In the genomic region with DNA sequence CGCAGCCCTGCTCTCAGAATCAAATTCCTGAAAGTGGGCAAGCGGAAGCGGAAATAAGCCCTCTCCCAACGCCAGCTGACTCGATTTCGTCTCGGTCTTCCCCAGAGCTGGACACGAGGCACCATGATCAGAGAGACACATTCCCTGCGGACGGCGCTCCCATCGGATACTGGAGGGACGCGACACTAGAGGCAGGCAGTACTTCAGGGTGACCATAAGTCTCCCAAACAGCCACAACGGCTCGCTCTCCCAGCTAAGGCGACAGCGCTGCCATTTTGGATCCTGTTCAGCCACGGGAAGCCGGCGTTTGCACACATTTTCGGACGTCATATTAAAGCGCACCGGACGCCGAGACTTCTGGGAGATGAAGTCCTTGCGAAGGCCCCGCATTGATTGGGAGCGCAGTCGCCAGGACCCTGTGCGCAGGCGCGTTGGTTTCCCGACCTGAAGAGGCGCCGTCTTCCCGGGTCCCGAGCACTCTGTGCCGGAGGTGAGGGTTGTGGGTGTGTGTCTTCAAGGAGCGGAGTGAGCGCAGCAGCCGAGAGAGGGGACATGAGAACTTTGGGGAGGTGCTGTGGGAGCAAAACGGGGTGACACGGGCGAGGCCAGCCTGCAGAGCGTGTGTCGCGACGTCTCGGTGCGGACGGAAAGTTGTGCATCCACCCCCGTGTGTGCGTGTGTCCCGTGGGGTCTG, we compare ENCODE assay signal across 8 cellular contexts. TPM values are rescaled to one million over a fixed set of nuclear protein-coding genes. Genes with fewer than 3 reads are reported as not detected.
DNase-seq lines count a peak whose midpoint lies in the region; ATAC-seq and TF ChIP-seq lines count a peak whose summit lies in the region.

A gene (plus strand): TSS at position 439 of the 694 bp plus-strand sequence. CDS start 10,418 bp downstream, outside the sequence.

- peaks cover 15% of the 10 kb centered on the region for H3K4me1 Mint-ChIP-seq in CD14-positive monocyte

- H3K36me3 Mint-ChIP-seq in CD14-positive monocyte, result no peaks in the 10 kb centered on the region

- no peak for TF ChIP-seq CTCF in CD14-positive monocyte (IDR thresholded peaks at IDR 0.05)

- H3K27me3 Mint-ChIP-seq in CD14-positive monocyte (ENCODE audit: low read depth in 3 of 3), result peaks cover 0 to 6% (median 0%) of the 10 kb centered on the region in 3 donors

- H3K9me3 Mint-ChIP-seq in CD14-positive monocyte, result peaks cover 2 to 22% (median 8%) of the 10 kb centered on the region in 7 donors

- peak within 1 kb of the TSS; percentile 99 to 100 for H3K4me3 Mint-ChIP-seq in CD14-positive monocyte

- peak; percentile 98 for DNase-seq in CD14-positive monocyte (ENCODE audit: low spot score)
- peak; percentile 96 for DNase-seq in NCI-H69 (lab: John Stamatoyannopoulos, UW)
- DNase-seq in activated CD4-positive, alpha-beta T cell treated with anti-CD3 and anti-CD28 coated beads, Interleukin-2, amount 50 U/mL, for 1 hour, result peak; percentile 97
- peak; percentile 97 for DNase-seq in dedifferentiated amniotic fluid mesenchymal stem cell (ENCODE audit: extremely low spot score)
- DNase-seq in left kidney (ENCODE audit: low read depth, low spot score), result peak; percentile 100
- DNase-seq in stimulated activated CD4-positive, alpha-beta T cell treated with anti-CD3 and anti-CD28 coated beads, Interleukin-1b, Interleukin-23, amount 100 ng/mL, for 48 hours, result peak; percentile 97

- intact Hi-C loops in CD14-positive monocyte (cut with micrococcal nuclease), result loop anchor here (2.0 to 5.0 kb wide), 5 partner anchors 42 to 237 kb away; a partner anchor contains a TSS

- ATAC-seq in GM19372 (IDR thresholded peaks at IDR 0.05; ENCODE audit: low read depth, unreplicated experiment), result peak; percentile 92
- peak; percentile 95 for ATAC-seq in HG03521 (IDR thresholded peaks at IDR 0.05; ENCODE audit: unreplicated experiment)

- peak within 1 kb of the TSS; percentile 95 to 97 (median 97) for H3K27ac Mint-ChIP-seq in CD14-positive monocyte

RNA-seq across cellular contexts. Expression of the gene that starts here (rescaled TPM):
- polyA plus RNA-seq in CD14-positive monocyte, result under 1 TPM; 0.59 to 0.89 TPM

Comparison
In these comparisons a context has a peak if more than half of its experiments do, and no peak if none do; other contexts are left out.
1. Peak in every context shown above with its lines: DNase-seq and ATAC-seq.
2. Peak in DNase-seq in CD14-positive monocyte; RNA of the gene not detected or under 1 TPM.